In the genomic region with DNA sequence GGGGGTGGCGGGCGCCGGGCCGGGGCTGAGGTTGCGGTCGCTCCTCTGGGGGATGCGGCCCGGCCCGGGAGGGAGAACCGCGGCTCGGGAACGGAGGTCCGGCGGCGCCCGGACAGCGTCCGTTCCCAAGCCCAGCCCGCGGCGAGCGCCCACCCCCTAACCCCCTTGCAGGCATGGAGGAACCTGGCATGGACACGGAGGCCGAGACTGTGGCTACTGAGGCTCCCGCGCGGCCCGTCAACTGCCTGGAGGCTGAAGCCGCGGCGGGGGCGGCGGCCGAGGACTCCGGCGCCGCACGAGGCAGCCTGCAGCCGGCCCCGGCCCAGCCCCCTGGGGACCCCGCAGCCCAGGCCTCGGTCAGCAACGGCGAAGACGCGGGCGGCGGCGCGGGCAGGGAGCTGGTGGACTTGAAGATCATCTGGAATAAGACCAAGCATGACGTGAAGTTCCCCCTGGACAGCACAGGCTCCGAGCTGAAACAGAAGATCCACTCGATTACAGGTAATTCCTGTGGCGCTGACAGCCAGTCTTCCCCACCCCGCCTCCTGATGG, we compare ENCODE assay signal across 8 cellular contexts. TPM values are rescaled to one million over a fixed set of nuclear protein-coding genes. Genes with fewer than 3 reads are reported as not detected.
DNase-seq lines count a peak whose midpoint lies in the region; ATAC-seq and TF ChIP-seq lines count a peak whose summit lies in the region.

No MANE protein-coding gene starts in this region.

- CTCF ChIA-PET in activated naive CD4-positive, alpha-beta T cell treated with anti-CD3 and anti-CD28 coated beads for 36 hours (lab: Charles Lee) = interaction anchor here (0.6 to 1.8 kb wide), 4 partner anchors 35 to 67 kb away, joined by 3 to 8 read pairs (median 4); a partner anchor contains a TSS

- H3K27ac Mint-ChIP-seq in activated naive CD4-positive, alpha-beta T cell treated with anti-CD3 and anti-CD28 coated beads for 36 hours = peak overlapping the region; percentile 85
- H3K27ac Mint-ChIP-seq in progenitor cell of endocrine pancreas = peak overlapping the region; percentile 96

- no peaks in the 10 kb centered on the region for H3K9me3 Mint-ChIP-seq in activated naive CD4-positive, alpha-beta T cell treated with anti-CD3 and anti-CD28 coated beads for 36 hours
- H3K9me3 Mint-ChIP-seq in progenitor cell of endocrine pancreas (ENCODE audit: low read depth) = no peaks in the 10 kb centered on the region

- WGBS in heart left ventricle, 4 donors = 0 to 1% (median 1%) methylated on average over 22 to 56 of the region's 56 CpGs

- peaks cover 10% of the 10 kb centered on the region for H3K36me3 Mint-ChIP-seq in activated naive CD4-positive, alpha-beta T cell treated with anti-CD3 and anti-CD28 coated beads for 36 hours (ENCODE audit: low read depth)
- H3K36me3 Mint-ChIP-seq in progenitor cell of endocrine pancreas (ENCODE audit: insufficient read depth) = peaks cover 5% of the 10 kb centered on the region

- H3K27me3 Mint-ChIP-seq in activated naive CD4-positive, alpha-beta T cell treated with anti-CD3 and anti-CD28 coated beads for 36 hours (ENCODE audit: low read depth) = no peaks in the 10 kb centered on the region
- no peaks in the 10 kb centered on the region for H3K27me3 Mint-ChIP-seq in progenitor cell of endocrine pancreas

- peak overlapping the region; percentile 76 to 95 (median 90) for H3K27ac ChIP-seq in heart left ventricle

- no peak for TF ChIP-seq POLR2A in heart left ventricle (IDR thresholded peaks at IDR 0.05)

- no peak for TF ChIP-seq RAD21 in Ishikawa (IDR thresholded peaks at IDR 0.05; ENCODE audit: low read depth)

- DNase-seq in activated CD8-positive, alpha-beta memory T cell treated with anti-CD3 and anti-CD28 coated beads for 24 hours = peak; percentile 73
- DNase-seq in activated CD8-positive, alpha-beta memory T cell treated with anti-CD3 and anti-CD28 coated beads, Interleukin-2, amount 50 U/mL, for 4 hours = no peak
- DNase-seq in activated naive CD4-positive, alpha-beta T cell treated with anti-CD3 and anti-CD28 coated beads for 36 hours = peak; percentile 18
- DNase-seq in heart left ventricle (peak in 2 of 5 donors; percentile 43 to 55), progenitor cell of endocrine pancreas (ENCODE audit: low spot score, unreplicated experiment) (no peak), NCI-H1694 (lab: John Stamatoyannopoulos, UW) (no peak), putamen (ENCODE audit: low spot score) (no peak)

- no peaks in the 10 kb centered on the region for H3K27me3 ChIP-seq in heart left ventricle

- TF ChIP-seq CTCF in heart left ventricle (IDR thresholded peaks at IDR 0.05) (no peak), progenitor cell of endocrine pancreas (IDR thresholded peaks at IDR 0.05; ENCODE audit: unreplicated experiment) (no peak)

- peak overlapping the region; percentile 89 for H3K4me3 Mint-ChIP-seq in activated naive CD4-positive, alpha-beta T cell treated with anti-CD3 and anti-CD28 coated beads for 36 hours
- H3K4me3 Mint-ChIP-seq in progenitor cell of endocrine pancreas (ENCODE audit: low read depth) = peak overlapping the region; percentile 95

- peak in 2 of 4 donors; percentile 30 to 33 for ATAC-seq in heart left ventricle

- H3K4me1 ChIP-seq in heart left ventricle = peaks cover 9 to 38% (median 25%) of the 10 kb centered on the region in 12 donors

- peaks cover 47% of the 10 kb centered on the region for H3K4me1 Mint-ChIP-seq in activated naive CD4-positive, alpha-beta T cell treated with anti-CD3 and anti-CD28 coated beads for 36 hours (ENCODE audit: low read depth)
- peaks cover 7% of the 10 kb centered on the region for H3K4me1 Mint-ChIP-seq in progenitor cell of endocrine pancreas (ENCODE audit: low read depth)

- intact Hi-C loops in activated naive CD4-positive, alpha-beta T cell treated with anti-CD3 and anti-CD28 coated beads for 36 hours (cut with micrococcal nuclease) = loop anchor here (1.0 to 10.0 kb wide), 9 partner anchors 38 to 1107 kb away; a partner anchor contains a TSS
- intact Hi-C loops in heart left ventricle (cut with DNase I) = loop anchor here (1.0 to 5.0 kb wide), 8 partner anchors 38 to 106 kb away; a partner anchor contains a TSS

- H3K36me3 ChIP-seq in heart left ventricle = peaks cover 0 to 45% (median 39%) of the 10 kb centered on the region in 9 donors

- H3K9me3 ChIP-seq in heart left ventricle = no peaks in the 10 kb centered on the region

- H3K4me3 ChIP-seq in heart left ventricle = peak overlapping the region; percentile 72 to 99 (median 96)

- no peak for TF ChIP-seq EP300 in Ishikawa (IDR thresholded peaks at IDR 0.05; ENCODE audit: borderline replicate concordance)

TF ChIP-seq in Ishikawa, 13 proteins besides CTCF, POLR2A, EP300 and RAD21:
- TF ChIP-seq, protein P1, sequence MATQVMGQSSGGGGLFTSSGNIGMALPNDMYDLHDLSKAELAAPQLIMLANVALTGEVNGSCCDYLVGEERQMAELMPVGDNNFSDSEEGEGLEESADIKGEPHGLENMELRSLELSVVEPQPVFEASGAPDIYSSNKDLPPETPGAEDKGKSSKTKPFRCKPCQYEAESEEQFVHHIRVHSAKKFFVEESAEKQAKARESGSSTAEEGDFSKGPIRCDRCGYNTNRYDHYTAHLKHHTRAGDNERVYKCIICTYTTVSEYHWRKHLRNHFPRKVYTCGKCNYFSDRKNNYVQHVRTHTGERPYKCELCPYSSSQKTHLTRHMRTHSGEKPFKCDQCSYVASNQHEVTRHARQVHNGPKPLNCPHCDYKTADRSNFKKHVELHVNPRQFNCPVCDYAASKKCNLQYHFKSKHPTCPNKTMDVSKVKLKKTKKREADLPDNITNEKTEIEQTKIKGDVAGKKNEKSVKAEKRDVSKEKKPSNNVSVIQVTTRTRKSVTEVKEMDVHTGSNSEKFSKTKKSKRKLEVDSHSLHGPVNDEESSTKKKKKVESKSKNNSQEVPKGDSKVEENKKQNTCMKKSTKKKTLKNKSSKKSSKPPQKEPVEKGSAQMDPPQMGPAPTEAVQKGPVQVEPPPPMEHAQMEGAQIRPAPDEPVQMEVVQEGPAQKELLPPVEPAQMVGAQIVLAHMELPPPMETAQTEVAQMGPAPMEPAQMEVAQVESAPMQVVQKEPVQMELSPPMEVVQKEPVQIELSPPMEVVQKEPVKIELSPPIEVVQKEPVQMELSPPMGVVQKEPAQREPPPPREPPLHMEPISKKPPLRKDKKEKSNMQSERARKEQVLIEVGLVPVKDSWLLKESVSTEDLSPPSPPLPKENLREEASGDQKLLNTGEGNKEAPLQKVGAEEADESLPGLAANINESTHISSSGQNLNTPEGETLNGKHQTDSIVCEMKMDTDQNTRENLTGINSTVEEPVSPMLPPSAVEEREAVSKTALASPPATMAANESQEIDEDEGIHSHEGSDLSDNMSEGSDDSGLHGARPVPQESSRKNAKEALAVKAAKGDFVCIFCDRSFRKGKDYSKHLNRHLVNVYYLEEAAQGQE (IDR thresholded peaks at IDR 0.05; ENCODE audit: low read depth) = no peak
- TF ChIP-seq EGR1 (IDR thresholded peaks at IDR 0.05) (no peak), ZBTB7A (IDR thresholded peaks at IDR 0.05; ENCODE audit: low read depth) (0 out of 2 replicates have a peak, but pooled peaks have one; percentile 32), CREB1 (IDR thresholded peaks at IDR 0.05; ENCODE audit: low read depth) (no peak)
- TF ChIP-seq, protein P2, sequence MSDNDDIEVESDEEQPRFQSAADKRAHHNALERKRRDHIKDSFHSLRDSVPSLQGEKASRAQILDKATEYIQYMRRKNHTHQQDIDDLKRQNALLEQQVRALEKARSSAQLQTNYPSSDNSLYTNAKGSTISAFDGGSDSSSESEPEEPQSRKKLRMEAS (IDR thresholded peaks at IDR 0.05) = no peak

RNA-seq across cellular contexts. Expression of a gene that starts 0.3 kb away (rescaled TPM):
- total RNA-seq in activated naive CD4-positive, alpha-beta T cell treated with anti-CD3 and anti-CD28 coated beads for 36 hours = 10 to 100 TPM; 52.3 to 54.6 TPM
- 100 to 1,000 TPM in 2 of 9 donors, 10 to 100 TPM in 7; 42.0 to 116 (median 57.7) TPM for total RNA-seq in heart left ventricle
- polyA plus RNA-seq in heart left ventricle = 10 to 100 TPM; 17.9 to 40.2 TPM
- 101 and 106 TPM in 2 replicates for total RNA-seq in progenitor cell of endocrine pancreas

RNA-seq across cellular contexts. Expression of a gene that starts 0.7 kb away (rescaled TPM):
- 10 to 100 TPM; 23.7 to 25.1 TPM for total RNA-seq in activated naive CD4-positive, alpha-beta T cell treated with anti-CD3 and anti-CD28 coated beads for 36 hours
- 10 to 100 TPM; 12.2 to 37.0 (median 21.5) TPM for total RNA-seq in heart left ventricle
- polyA plus RNA-seq in heart left ventricle = 10 to 100 TPM; 16.7 to 22.8 TPM
- total RNA-seq in progenitor cell of endocrine pancreas = 24.7 and 26.6 TPM in 2 replicates

RNA-seq across cellular contexts. Expression of a gene that starts 38.3 kb away (rescaled TPM):
- 100 to 1,000 TPM; 163 to 170 TPM for total RNA-seq in activated naive CD4-positive, alpha-beta T cell treated with anti-CD3 and anti-CD28 coated beads for 36 hours
- total RNA-seq in heart left ventricle (100 to 1,000 TPM; 298 to 896 (median 409) TPM), progenitor cell of endocrine pancreas (75.9 and 80.2 TPM in 2 replicates)
- 100 to 1,000 TPM; 582 to 605 TPM for polyA plus RNA-seq in heart left ventricle

RNA-seq across cellular contexts. Expression of a gene that starts 47.6 kb away (rescaled TPM):
- 10 to 100 TPM; 53.0 to 62.7 TPM for total RNA-seq in activated naive CD4-positive, alpha-beta T cell treated with anti-CD3 and anti-CD28 coated beads for 36 hours
- total RNA-seq in heart left ventricle (10 to 100 TPM; 30.8 to 73.8 (median 47.5) TPM), progenitor cell of endocrine pancreas (87.5 and 89.9 TPM in 2 replicates)
- polyA plus RNA-seq in heart left ventricle = 10 to 100 TPM; 17.9 to 20.0 TPM

Comparison
In these comparisons a context has a peak if more than half of its experiments do, and no peak if none do; other contexts are left out.
1. DNase-seq: peak in activated CD8-positive, alpha-beta memory T cell treated with anti-CD3 and anti-CD28 coated beads for 24 hours (single experiment) and activated naive CD4-positive, alpha-beta T cell treated with anti-CD3 and anti-CD28 coated beads for 36 hours (single experiment); none in activated CD8-positive, alpha-beta memory T cell treated with anti-CD3 and anti-CD28 coated beads, Interleukin-2, amount 50 U/mL, for 4 hours (single experiment), progenitor cell of endocrine pancreas (single experiment), NCI-H1694 (single experiment) and putamen (single experiment).